Comparison of ENCODE assay signal across 8 cellular contexts in genomic region chr11:10752061-10752460, GRCh38. TPM values are rescaled to one million over a fixed set of nuclear protein-coding genes. Genes with fewer than 3 reads are reported as not detected.
DNase-seq lines count a peak whose midpoint lies in the region; ATAC-seq and TF ChIP-seq lines count a peak whose summit lies in the region.

No MANE protein-coding gene starts in this region.

- peak overlapping the region; percentile 86 for H3K4me3 ChIP-seq in GM23248
- H3K4me3 ChIP-seq in SJSA1 = peak overlapping the region; percentile 67
- H3K4me3 ChIP-seq in fibroblast of pulmonary artery (replicated peaks; ENCODE audit: low read depth, low read length) = peak overlapping the region; percentile 96
- peak overlapping the region; percentile 80 for H3K4me3 ChIP-seq in retinal pigment epithelial cell (ENCODE audit: low read length)

- H3K9me2 ChIP-seq in GM23248 (ENCODE audit: insufficient read depth) = no peaks in the 10 kb centered on the region

- H3K27me3 ChIP-seq in GM23248 (replicated peaks; ENCODE audit: insufficient read depth) (no peaks in the 10 kb centered on the region), SJSA1 (replicated peaks) (no peaks in the 10 kb centered on the region)

- peak overlapping the region; percentile 89 for H3K4me2 ChIP-seq in GM23248 (ENCODE audit: unreplicated experiment)

- H3K9ac ChIP-seq in GM23248 = peak overlapping the region; percentile 85

- no peak overlapping the region for H2AFZ ChIP-seq in GM23248

- H3F3A ChIP-seq in GM23248 (ENCODE audit: insufficient read depth) = peaks cover 4% of the 10 kb centered on the region; the same call in 1 of the 2 replicates

- no peak for ATAC-seq in HG03039 (IDR thresholded peaks at IDR 0.05; ENCODE audit: unreplicated experiment)
- ATAC-seq in HG03521 (IDR thresholded peaks at IDR 0.05; ENCODE audit: unreplicated experiment) = no peak

- H3K9me3 ChIP-seq in GM23248 (ENCODE audit: low read depth) (no peaks in the 10 kb centered on the region), SJSA1 (replicated peaks) (no peaks in the 10 kb centered on the region)

- H3K36me3 ChIP-seq in GM23248 (ENCODE audit: low read depth) (peaks cover 30% of the 10 kb centered on the region), SJSA1 (peaks cover 44% of the 10 kb centered on the region)

- H4K20me1 ChIP-seq in GM23248 (ENCODE audit: insufficient read depth) = no peaks in the 10 kb centered on the region

- in situ Hi-C loops in GM23248 (cut with MboI) = no loop called here

- TF ChIP-seq CTCF in fibroblast of pulmonary artery (IDR thresholded peaks at IDR 0.05; ENCODE audit: low read length, missing control alignments) = no peak
- no peak for TF ChIP-seq CTCF in retinal pigment epithelial cell (conservative IDR thresholded peaks at IDR 0.05; ENCODE audit: low read depth, low read length)

- no peak overlapping the region for H3K27ac ChIP-seq in GM23248
- H3K27ac ChIP-seq in SJSA1 = no peak overlapping the region

- peaks cover 12% of the 10 kb centered on the region for H3K4me1 ChIP-seq in GM23248 (ENCODE audit: insufficient read depth)
- peaks cover 5% of the 10 kb centered on the region; the same call in 1 of the 2 replicates for H3K4me1 ChIP-seq in SJSA1 (replicated peaks)

- 48% methylated on average over 2 of the region's 2 CpGs for WGBS in GM23248 (ENCODE audit: low coverage in 1 of 2, low lambda C conversion rate in 2 of 2, missing lambda C conversion rate in 2 of 2), 2 experiments

- H3K79me2 ChIP-seq in GM23248 (ENCODE audit: insufficient read depth) = peaks cover 49% of the 10 kb centered on the region

- DNase-seq in GM23248 (no peak), SJSA1 (ENCODE audit: low read depth in 1 of 2, low spot score in 2 of 2) (no peak), fibroblast of pulmonary artery (ENCODE audit: low read depth) (no peak), retinal pigment epithelial cell (ENCODE audit: low read depth) (no peak), COLO668 (lab: John Stamatoyannopoulos, UW; ENCODE audit: unreplicated experiment) (no peak), NCI-H1436 treated with DMSO at 0.1 percent for 48 hours (lab: John Stamatoyannopoulos, UW) (no peak)

RNA-seq across cellular contexts. Expression of gene CTR9, which starts 1.0 kb away (rescaled TPM):
- total RNA-seq in GM23248 (2014; rRNA removed; shearing (Covaris generic)) = 20.2 and 24.4 TPM in 2 replicates
- 29.9 and 32.3 TPM in 2 replicates for polyA plus RNA-seq in GM23248 (2016; fragmentation: Nextera tagmentation; extraction: Ambion mirVana)
- total RNA-seq in SJSA1 (2014; rRNA removed; shearing (Covaris generic)) = 22.4 and 30.7 TPM in 2 replicates

RNA-seq across cellular contexts. Expression of gene EIF4G2, which starts 56.7 kb away (rescaled TPM):
- total RNA-seq in GM23248 (2014; rRNA removed; shearing (Covaris generic)) = 673 and 744 TPM in 2 replicates
- 875 and 882 TPM in 2 replicates for polyA plus RNA-seq in GM23248 (2016; fragmentation: Nextera tagmentation; extraction: Ambion mirVana)
- total RNA-seq in SJSA1 (2014; rRNA removed; shearing (Covaris generic)) = 930 and 1,031 TPM in 2 replicates

RNA-seq across cellular contexts. Expression of gene IRAG1, which starts 58.5 kb away (rescaled TPM):
- total RNA-seq in GM23248 (2014; rRNA removed; shearing (Covaris generic)) = 5.9 and 6.7 TPM in 2 replicates
- polyA plus RNA-seq in GM23248 (2016; fragmentation: Nextera tagmentation; extraction: Ambion mirVana) = 4.5 and 5.3 TPM in 2 replicates
- 3.8 and 4.6 TPM in 2 replicates for total RNA-seq in SJSA1 (2014; rRNA removed; shearing (Covaris generic))
